In the genomic region with DNA sequence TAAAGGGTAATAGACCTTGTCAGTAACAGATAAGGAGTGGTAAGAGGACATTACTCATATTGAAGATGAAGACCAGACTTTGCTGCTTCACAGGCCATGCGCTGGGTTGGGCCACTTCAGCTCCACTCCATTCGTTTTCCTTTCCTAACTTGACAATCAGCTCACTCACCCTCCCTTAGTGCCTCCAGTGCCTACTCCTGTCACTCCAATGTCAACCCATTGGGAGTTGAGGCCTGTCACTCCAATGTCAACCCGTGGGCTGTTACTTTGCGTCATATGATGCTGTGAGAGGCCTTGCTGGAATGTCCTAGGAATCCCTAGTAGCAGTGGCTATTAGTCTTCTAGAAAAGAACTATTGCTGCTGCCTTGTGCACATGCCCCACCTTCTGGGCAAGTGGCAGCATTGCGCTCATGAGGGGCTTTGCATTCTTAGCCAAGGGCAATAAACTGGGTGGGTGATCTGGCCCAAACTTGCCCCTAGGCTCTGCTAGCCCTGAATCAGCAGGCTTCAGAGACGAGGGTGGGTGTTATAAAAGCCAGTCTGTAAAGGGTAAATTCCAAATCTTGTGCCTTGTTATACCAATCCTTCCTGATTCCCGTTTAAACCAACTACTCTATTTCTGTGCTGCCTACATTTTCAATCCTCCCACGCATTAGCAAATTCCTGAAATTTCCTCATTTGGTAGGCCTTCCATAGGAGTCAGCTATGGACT, we compare ENCODE assay signal across 8 cellular contexts. TPM values are rescaled to one million over a fixed set of nuclear protein-coding genes. Genes with fewer than 3 reads are reported as not detected.
DNase-seq lines count a peak whose midpoint lies in the region; ATAC-seq and TF ChIP-seq lines count a peak whose summit lies in the region.

No MANE protein-coding gene starts in this region.

- H3K27me3 ChIP-seq in Karpas-422 (ENCODE audit: low read length) (no peaks in the 10 kb centered on the region), gastroesophageal sphincter (no peaks in the 10 kb centered on the region), parathyroid adenoma (ENCODE audit: control insufficient read depth, insufficient read depth, low read length) (no peaks in the 10 kb centered on the region), transverse colon (no peaks in the 10 kb centered on the region)

- no peaks in the 10 kb centered on the region for H3K9me2 ChIP-seq in Karpas-422 (replicated peaks; ENCODE audit: insufficient read depth, low read length)

- peaks cover 10% of the 10 kb centered on the region; the same call in 1 of the 2 replicates for H3K36me3 ChIP-seq in Karpas-422 (ENCODE audit: insufficient read depth, low read length)
- peaks cover 0 to 68% of the 10 kb centered on the region in 2 donors for H3K36me3 ChIP-seq in gastroesophageal sphincter
- H3K36me3 ChIP-seq in parathyroid adenoma (ENCODE audit: control insufficient read depth, insufficient read depth, low read length), result no peaks in the 10 kb centered on the region
- H3K36me3 ChIP-seq in transverse colon, result peaks cover 0 to 16% (median 8%) of the 10 kb centered on the region in 4 donors

- TF ChIP-seq POLR2A in gastroesophageal sphincter (IDR thresholded peaks at IDR 0.05) (no peak), transverse colon (IDR thresholded peaks at IDR 0.05) (no peak)

- H3K4me3 ChIP-seq in Karpas-422 (ENCODE audit: low read length), result no peak overlapping the region
- H3K4me3 ChIP-seq in gastroesophageal sphincter, result no peak overlapping the region
- no peak overlapping the region for H3K4me3 ChIP-seq in parathyroid adenoma (ENCODE audit: low read depth, low read length)
- no peak overlapping the region for H3K4me3 ChIP-seq in transverse colon

- intact Hi-C loops in transverse colon (cut with DNase I; ENCODE audit: low total_unique reads), result no loop called here

- H4K20me1 ChIP-seq in Karpas-422 (ENCODE audit: insufficient read depth, low read depth, low read length), result peaks cover 4% of the 10 kb centered on the region; the same call in 1 of the 2 replicates

- H3K9me3 ChIP-seq in Karpas-422 (ENCODE audit: low read length), result no peaks in the 10 kb centered on the region
- no peaks in the 10 kb centered on the region for H3K9me3 ChIP-seq in gastroesophageal sphincter
- no peaks in the 10 kb centered on the region for H3K9me3 ChIP-seq in parathyroid adenoma (ENCODE audit: control insufficient read depth, low read length)
- no peaks in the 10 kb centered on the region for H3K9me3 ChIP-seq in transverse colon

- H2AFZ ChIP-seq in Karpas-422 (ENCODE audit: low read length) (no peak overlapping the region), parathyroid adenoma (no peak overlapping the region)

- TF ChIP-seq EP300 in gastroesophageal sphincter (IDR thresholded peaks at IDR 0.05) (no peak), transverse colon (IDR thresholded peaks at IDR 0.05; ENCODE audit: low read depth) (no peak)

- WGBS in gastroesophageal sphincter (ENCODE audit: low coverage in 1 of 2), 2 donors, result 20 to 37% methylated on average over 6 to 8 of the region's 8 CpGs
- 43% methylated on average over 8 of the region's 8 CpGs; no CpG with 5 or more reads in 1 of the 2 donors for WGBS in transverse colon (ENCODE audit: low coverage in 1 of 2), 2 donors

- H3K9ac ChIP-seq in Karpas-422 (ENCODE audit: low read length) (no peak overlapping the region), parathyroid adenoma (no peak overlapping the region)

- H3K4me1 ChIP-seq in Karpas-422 (ENCODE audit: low read length) (peaks cover 36% of the 10 kb centered on the region), gastroesophageal sphincter (peaks cover 0 to 44% (median 0%) of the 10 kb centered on the region in 3 donors), parathyroid adenoma (no peaks in the 10 kb centered on the region), transverse colon (peaks cover 0 to 8% (median 6%) of the 10 kb centered on the region in 4 donors)

- H3K27ac ChIP-seq in Karpas-422 (ENCODE audit: low read length), result no peak overlapping the region
- peak overlapping the region in 3 of 4 donors; percentile 65 to 70 (median 67) for H3K27ac ChIP-seq in gastroesophageal sphincter
- H3K27ac ChIP-seq in parathyroid adenoma, result peak overlapping the region; percentile 24
- peak overlapping the region; percentile 14 to 74 (median 40) for H3K27ac ChIP-seq in transverse colon

- TF ChIP-seq CTCF in gastroesophageal sphincter (IDR thresholded peaks at IDR 0.05) (peak; percentile 69 to 83 (median 70)), parathyroid adenoma (IDR thresholded peaks at IDR 0.05) (peak; percentile 83), transverse colon (IDR thresholded peaks at IDR 0.05) (peak; percentile 63 to 72 (median 69))

- in situ Hi-C loops in transverse colon (cut with MboI; ENCODE audit: low pct_ligation_motif_present in 1 of 4, low pct_unique_long_range_greater_than_20kb in 1 of 4, low sequenced_read_pairs in 3 of 4), result no loop called here

- DNase-seq in GDM1 (lab: John Stamatoyannopoulos, UW), result peak; percentile 59
- peak; percentile 86 for DNase-seq in Karpas-422
- peak; percentile 23 for DNase-seq in SHP77 treated with DMSO at 0.1 percent for 48 hours (lab: John Stamatoyannopoulos, UW)
- peak in 3 of 4 experiments; percentile 18 to 44 (median 28) for DNase-seq in activated naive CD4-positive, alpha-beta T cell (lab: John Stamatoyannopoulos, UW)
- DNase-seq in transverse colon, result peak; percentile 43

- ATAC-seq in gastroesophageal sphincter (peak; percentile 68), GM18870 (IDR thresholded peaks at IDR 0.05; ENCODE audit: unreplicated experiment) (no peak)

- H3K79me2 ChIP-seq in Karpas-422 (ENCODE audit: low read length) (no peaks in the 10 kb centered on the region), parathyroid adenoma (no peaks in the 10 kb centered on the region)

- H3K4me2 ChIP-seq in Karpas-422 (ENCODE audit: low read depth, low read length, poor library complexity, severe bottlenecking) (no peak overlapping the region), parathyroid adenoma (ENCODE audit: low read length) (no peak overlapping the region)

RNA-seq across cellular contexts. Expression of a gene that starts 36.1 kb away (rescaled TPM):
- total RNA-seq in Karpas-422 (2014; rRNA removed; shearing (Covaris generic); ENCODE audit: low replicate concordance), result 43.1 and 48.7 TPM in 2 replicates
- total RNA-seq in gastroesophageal sphincter (10 to 100 TPM; 32.1 to 73.2 (median 54.6) TPM), transverse colon (100 to 1,000 TPM; 108 to 261 (median 124) TPM)

RNA-seq across cellular contexts. Expression of a gene that starts 51.7 kb away (rescaled TPM):
- 520 and 674 TPM in 2 replicates for total RNA-seq in Karpas-422 (2014; rRNA removed; shearing (Covaris generic); ENCODE audit: low replicate concordance)
- total RNA-seq in gastroesophageal sphincter (100 to 1,000 TPM; 315 to 472 (median 432) TPM), transverse colon (1,000 to 10,000 TPM in 1 of 4 donors, 100 to 1,000 TPM in 3; 442 to 1,000 (median 608) TPM)

Comparison
In these comparisons a context has a peak if more than half of its experiments do, and no peak if none do; other contexts are left out.
1. DNase-seq: peak in every context shown above with its lines; median percentile 86 in Karpas-422; 59 in GDM1; 43 in transverse colon; 28 in activated naive CD4-positive, alpha-beta T cell; 23 in SHP77 treated with DMSO at 0.1 percent for 48 hours.